8 cellular contexts compared by ENCODE assay signal in the genomic region with DNA sequence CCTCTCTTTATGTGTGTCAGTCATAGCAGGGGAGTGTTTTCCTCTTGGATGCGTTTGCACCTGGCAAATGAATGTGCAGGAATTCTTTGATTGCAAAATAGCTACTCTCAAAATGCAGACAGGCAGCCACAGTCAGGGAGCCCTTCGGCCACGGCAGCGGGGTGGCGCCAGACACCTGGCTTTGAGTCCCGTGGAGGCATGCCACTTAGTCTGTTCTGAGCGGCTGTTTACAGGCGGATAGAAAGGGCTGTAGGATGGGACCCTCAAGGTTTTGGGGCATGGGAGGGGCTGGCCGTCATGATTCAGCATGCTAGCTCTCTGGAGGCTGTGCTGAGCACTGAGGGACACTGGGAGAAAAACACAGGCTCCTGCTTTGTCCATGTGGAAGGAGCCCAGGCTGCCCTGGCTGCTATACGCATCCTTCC.
A peak's percentile ranks its signal among the peaks of the same experiment; 100 is the strongest.
DNase-seq lines count a peak whose midpoint lies in the region; ATAC-seq, FAIRE-seq and TF ChIP-seq lines count a peak whose summit lies in the region.

No MANE protein-coding gene starts in this region.

- DNase-seq in A673 (ENCODE audit: low spot score) (peak; percentile 62), NCI-H446 (lab: John Stamatoyannopoulos, UW) (peak; percentile 26 to 70), head of caudate nucleus (peak; percentile 66 to 92 (median 82)), pancreas (peak; percentile 73 to 89 (median 82)), cortex of kidney (lab: John Stamatoyannopoulos, UW) (no peak)
- DNase-seq in activated naive CD8-positive, alpha-beta T cell treated with anti-CD3 and anti-CD28 coated beads, Interleukin-2, amount 10 ng/mL, durations not matched to agents 7 days and 5 days: peak; percentile 66
- DNase-seq in activated T-helper 2 cell treated with anti-CD3 and anti-CD28 coated beads, Interferon-gamma antibody, Interleukin-2, Interleukin-4, amounts not matched to agents 10 μg/mL and 5 μg/mL and 100 μg/mL, durations not matched to agents 14 hours and 24 hours and 36 hours (ENCODE audit: low spot score): no peak

- H3K4me1 ChIP-seq in A673 (ENCODE audit: insufficient read depth, low read length, poor library complexity, severe bottlenecking) (peaks cover 28% of the 10 kb centered on the region), pancreas (peaks cover 20 to 50% (median 24%) of the 10 kb centered on the region in 3 donors)

- intact Hi-C loops in A673 (cut with micrococcal nuclease; ENCODE audit: unreplicated experiment): loop anchor here (1.0 kb wide), 1 partner anchor 205 kb away; no protein-coding TSS in a partner anchor
- intact Hi-C loops in head of caudate nucleus (cut with DNase I): loop anchor here (5.0 kb wide), 1 partner anchor 217 kb away; no protein-coding TSS in a partner anchor
- intact Hi-C loops in pancreas (cut with DNase I): loop anchor here in 1 of 3 donors (10.0 kb wide), 1 partner anchor 95 kb away; no protein-coding TSS in a partner anchor
- intact Hi-C loops in activated T-helper 2 cell treated with anti-CD3 and anti-CD28 coated beads, Interferon-gamma antibody, Interleukin-2, Interleukin-4, amounts not matched to agents 10 μg/mL and 5 μg/mL and 100 μg/mL, durations not matched to agents 14 hours and 24 hours and 36 hours (cut with micrococcal nuclease): loop anchor here (2.0 kb wide), 1 partner anchor 213 kb away; no protein-coding TSS in a partner anchor

- H3K36me3 Mint-ChIP-seq in activated naive CD8-positive, alpha-beta T cell treated with anti-CD3 and anti-CD28 coated beads, Interleukin-2, amount 10 ng/mL, durations not matched to agents 7 days and 5 days: no peaks in the 10 kb centered on the region
- no peaks in the 10 kb centered on the region for H3K36me3 Mint-ChIP-seq in activated T-helper 2 cell treated with anti-CD3 and anti-CD28 coated beads, Interferon-gamma antibody, Interleukin-2, Interleukin-4, amounts not matched to agents 10 μg/mL and 5 μg/mL and 100 μg/mL, durations not matched to agents 14 hours and 24 hours and 36 hours (ENCODE audit: low read depth)

- no peak overlapping the region for H3K27ac Mint-ChIP-seq in activated naive CD8-positive, alpha-beta T cell treated with anti-CD3 and anti-CD28 coated beads, Interleukin-2, amount 10 ng/mL, durations not matched to agents 7 days and 5 days
- H3K27ac Mint-ChIP-seq in activated T-helper 2 cell treated with anti-CD3 and anti-CD28 coated beads, Interferon-gamma antibody, Interleukin-2, Interleukin-4, amounts not matched to agents 10 μg/mL and 5 μg/mL and 100 μg/mL, durations not matched to agents 14 hours and 24 hours and 36 hours: no peak overlapping the region

- H3K9me3 ChIP-seq in A673 (ENCODE audit: low read depth, low read length, poor library complexity, severe bottlenecking) (no peaks in the 10 kb centered on the region), pancreas (no peaks in the 10 kb centered on the region)

- peak; percentile 79 for ATAC-seq in activated naive CD8-positive, alpha-beta T cell treated with anti-CD3 and anti-CD28 coated beads, Interleukin-2, amount 10 ng/mL, durations not matched to agents 7 days and 5 days (ENCODE audit: low read depth)
- ATAC-seq in pancreas: peak; percentile 91 to 94 (median 92)

- no peaks in the 10 kb centered on the region for H3K27me3 Mint-ChIP-seq in activated naive CD8-positive, alpha-beta T cell treated with anti-CD3 and anti-CD28 coated beads, Interleukin-2, amount 10 ng/mL, durations not matched to agents 7 days and 5 days
- H3K27me3 Mint-ChIP-seq in activated T-helper 2 cell treated with anti-CD3 and anti-CD28 coated beads, Interferon-gamma antibody, Interleukin-2, Interleukin-4, amounts not matched to agents 10 μg/mL and 5 μg/mL and 100 μg/mL, durations not matched to agents 14 hours and 24 hours and 36 hours (ENCODE audit: low read depth): no peaks in the 10 kb centered on the region

- BruUV-seq in A673 (replicated peaks; lab: Mats Ljungman, UMichigan): no TSS peak

- H3K4me3 ChIP-seq in A673 (ENCODE audit: low read depth, low read length, poor library complexity, severe bottlenecking) (no peak overlapping the region), pancreas (no peak overlapping the region)

- H3K27me3 ChIP-seq in A673 (replicated peaks; ENCODE audit: insufficient read depth, low read depth, low read length, poor library complexity) (no peaks in the 10 kb centered on the region), pancreas (no peaks in the 10 kb centered on the region)

- H3K4me1 Mint-ChIP-seq in activated naive CD8-positive, alpha-beta T cell treated with anti-CD3 and anti-CD28 coated beads, Interleukin-2, amount 10 ng/mL, durations not matched to agents 7 days and 5 days: peaks cover 17% of the 10 kb centered on the region
- peaks cover 27% of the 10 kb centered on the region for H3K4me1 Mint-ChIP-seq in activated T-helper 2 cell treated with anti-CD3 and anti-CD28 coated beads, Interferon-gamma antibody, Interleukin-2, Interleukin-4, amounts not matched to agents 10 μg/mL and 5 μg/mL and 100 μg/mL, durations not matched to agents 14 hours and 24 hours and 36 hours (ENCODE audit: low read depth)

- H3K9me3 Mint-ChIP-seq in activated naive CD8-positive, alpha-beta T cell treated with anti-CD3 and anti-CD28 coated beads, Interleukin-2, amount 10 ng/mL, durations not matched to agents 7 days and 5 days: no peaks in the 10 kb centered on the region
- H3K9me3 Mint-ChIP-seq in activated T-helper 2 cell treated with anti-CD3 and anti-CD28 coated beads, Interferon-gamma antibody, Interleukin-2, Interleukin-4, amounts not matched to agents 10 μg/mL and 5 μg/mL and 100 μg/mL, durations not matched to agents 14 hours and 24 hours and 36 hours: no peaks in the 10 kb centered on the region

- no peak overlapping the region for H3K4me3 Mint-ChIP-seq in activated naive CD8-positive, alpha-beta T cell treated with anti-CD3 and anti-CD28 coated beads, Interleukin-2, amount 10 ng/mL, durations not matched to agents 7 days and 5 days
- no peak overlapping the region for H3K4me3 Mint-ChIP-seq in activated T-helper 2 cell treated with anti-CD3 and anti-CD28 coated beads, Interferon-gamma antibody, Interleukin-2, Interleukin-4, amounts not matched to agents 10 μg/mL and 5 μg/mL and 100 μg/mL, durations not matched to agents 14 hours and 24 hours and 36 hours (ENCODE audit: low read depth)

- CTCF ChIA-PET in A673 (lab: Charles Lee): interaction anchor here (1.0 to 1.4 kb wide), 2 partner anchors 55 to 206 kb away, joined by 3 to 7 read pairs; no protein-coding TSS in a partner anchor

- no peaks in the 10 kb centered on the region for H3K36me3 ChIP-seq in A673 (ENCODE audit: insufficient read depth, low read length, poor library complexity, severe bottlenecking)
- no peaks in the 10 kb centered on the region for H3K36me3 ChIP-seq in pancreas

- POLR2A ChIA-PET in A673 (lab: Charles Lee; ENCODE audit: low non-redundant PET): interaction anchor here (0.5 to 0.8 kb wide), 2 partner anchors 11 to 378 kb away, joined by 3 to 11 read pairs; no protein-coding TSS in a partner anchor
- POLR2A ChIA-PET in activated naive CD8-positive, alpha-beta T cell treated with anti-CD3 and anti-CD28 coated beads, Interleukin-2, amount 10 ng/mL, durations not matched to agents 7 days and 5 days (lab: Charles Lee): no interaction called here

- no peak for FAIRE-seq in pancreas (lab: Jason Lieb, UNC)

- WGBS in pancreas, 2 donors: 15% methylated on average over 10 of the region's 10 CpGs

- TF ChIP-seq CTCF in A673 (conservative IDR thresholded peaks at IDR 0.05; ENCODE audit: low read depth, low read length) (peak; percentile 68), GM12874 (IDR thresholded peaks at IDR 0.05; ENCODE audit: insufficient read depth, low read depth, low read length) (peak; percentile 74), pancreas (IDR thresholded peaks at IDR 0.05) (peak; percentile 45 to 69 (median 57))

- H3K27ac ChIP-seq in A673 (ENCODE audit: low read depth, low read length, poor library complexity, severe bottlenecking) (no peak overlapping the region), pancreas (peak overlapping the region in 1 of 4 donors; percentile 33)

Comparison
In these comparisons a context has a peak if more than half of its experiments do, and no peak if none do; other contexts are left out.
1. DNase-seq: peak in A673 (single experiment), NCI-H446 (2 of 2), activated naive CD8-positive, alpha-beta T cell treated with anti-CD3 and anti-CD28 coated beads, Interleukin-2, amount 10 ng/mL, durations not matched to agents 7 days and 5 days (single experiment), head of caudate nucleus (42 of 42) and pancreas (6 of 6); none in activated T-helper 2 cell treated with anti-CD3 and anti-CD28 coated beads, Interferon-gamma antibody, Interleukin-2, Interleukin-4, amounts not matched to agents 10 μg/mL and 5 μg/mL and 100 μg/mL, durations not matched to agents 14 hours and 24 hours and 36 hours (single experiment) and cortex of kidney (single experiment).
2. Peak in every context shown above with its lines, with median percentiles within 50 percentile points of each other: CTCF ChIP-seq.